1 cellular context compared by ENCODE assay signal in genomic region chr12:67740706-67741105, GRCh38.
TF ChIP-seq lines count a peak whose summit lies in the region.

No MANE protein-coding gene starts in this region.

TF ChIP-seq in SK-N-SH, 30 proteins besides CTCF, POLR2A, EP300 and RAD21 (continued from another document):
- TF ChIP-seq, protein P1, sequence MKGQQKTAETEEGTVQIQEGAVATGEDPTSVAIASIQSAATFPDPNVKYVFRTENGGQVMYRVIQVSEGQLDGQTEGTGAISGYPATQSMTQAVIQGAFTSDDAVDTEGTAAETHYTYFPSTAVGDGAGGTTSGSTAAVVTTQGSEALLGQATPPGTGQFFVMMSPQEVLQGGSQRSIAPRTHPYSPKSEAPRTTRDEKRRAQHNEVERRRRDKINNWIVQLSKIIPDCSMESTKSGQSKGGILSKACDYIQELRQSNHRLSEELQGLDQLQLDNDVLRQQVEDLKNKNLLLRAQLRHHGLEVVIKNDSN (IDR thresholded peaks at IDR 0.05; ENCODE audit: borderline replicate concordance, low read depth), result no peak
- TF ChIP-seq, protein P2, sequence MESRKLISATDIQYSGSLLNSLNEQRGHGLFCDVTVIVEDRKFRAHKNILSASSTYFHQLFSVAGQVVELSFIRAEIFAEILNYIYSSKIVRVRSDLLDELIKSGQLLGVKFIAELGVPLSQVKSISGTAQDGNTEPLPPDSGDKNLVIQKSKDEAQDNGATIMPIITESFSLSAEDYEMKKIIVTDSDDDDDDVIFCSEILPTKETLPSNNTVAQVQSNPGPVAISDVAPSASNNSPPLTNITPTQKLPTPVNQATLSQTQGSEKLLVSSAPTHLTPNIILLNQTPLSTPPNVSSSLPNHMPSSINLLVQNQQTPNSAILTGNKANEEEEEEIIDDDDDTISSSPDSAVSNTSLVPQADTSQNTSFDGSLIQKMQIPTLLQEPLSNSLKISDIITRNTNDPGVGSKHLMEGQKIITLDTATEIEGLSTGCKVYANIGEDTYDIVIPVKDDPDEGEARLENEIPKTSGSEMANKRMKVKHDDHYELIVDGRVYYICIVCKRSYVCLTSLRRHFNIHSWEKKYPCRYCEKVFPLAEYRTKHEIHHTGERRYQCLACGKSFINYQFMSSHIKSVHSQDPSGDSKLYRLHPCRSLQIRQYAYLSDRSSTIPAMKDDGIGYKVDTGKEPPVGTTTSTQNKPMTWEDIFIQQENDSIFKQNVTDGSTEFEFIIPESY (IDR thresholded peaks at IDR 0.05; ENCODE audit: borderline replicate concordance, low read depth), result no peak
- TF ChIP-seq JUND (IDR thresholded peaks at IDR 0.05) (no peak), TCF12 (IDR thresholded peaks at IDR 0.05) (no peak), SMC3 (IDR thresholded peaks at IDR 0.05; ENCODE audit: low read depth, low read length) (no peak), RXRA (IDR thresholded peaks at IDR 0.05; ENCODE audit: borderline replicate concordance, low read depth) (no peak), USF2 (IDR thresholded peaks at IDR 0.05; ENCODE audit: borderline replicate concordance, low read depth, low read length) (no peak), IRF3 (IDR thresholded peaks at IDR 0.05; ENCODE audit: low read depth, low read length) (no peak), NFIC (IDR thresholded peaks at IDR 0.05; ENCODE audit: borderline replicate concordance) (no peak), EZH2phosphoT487 (IDR thresholded peaks at IDR 0.05; ENCODE audit: borderline replicate concordance, low read depth) (no peak)
- TF ChIP-seq, protein P3, sequence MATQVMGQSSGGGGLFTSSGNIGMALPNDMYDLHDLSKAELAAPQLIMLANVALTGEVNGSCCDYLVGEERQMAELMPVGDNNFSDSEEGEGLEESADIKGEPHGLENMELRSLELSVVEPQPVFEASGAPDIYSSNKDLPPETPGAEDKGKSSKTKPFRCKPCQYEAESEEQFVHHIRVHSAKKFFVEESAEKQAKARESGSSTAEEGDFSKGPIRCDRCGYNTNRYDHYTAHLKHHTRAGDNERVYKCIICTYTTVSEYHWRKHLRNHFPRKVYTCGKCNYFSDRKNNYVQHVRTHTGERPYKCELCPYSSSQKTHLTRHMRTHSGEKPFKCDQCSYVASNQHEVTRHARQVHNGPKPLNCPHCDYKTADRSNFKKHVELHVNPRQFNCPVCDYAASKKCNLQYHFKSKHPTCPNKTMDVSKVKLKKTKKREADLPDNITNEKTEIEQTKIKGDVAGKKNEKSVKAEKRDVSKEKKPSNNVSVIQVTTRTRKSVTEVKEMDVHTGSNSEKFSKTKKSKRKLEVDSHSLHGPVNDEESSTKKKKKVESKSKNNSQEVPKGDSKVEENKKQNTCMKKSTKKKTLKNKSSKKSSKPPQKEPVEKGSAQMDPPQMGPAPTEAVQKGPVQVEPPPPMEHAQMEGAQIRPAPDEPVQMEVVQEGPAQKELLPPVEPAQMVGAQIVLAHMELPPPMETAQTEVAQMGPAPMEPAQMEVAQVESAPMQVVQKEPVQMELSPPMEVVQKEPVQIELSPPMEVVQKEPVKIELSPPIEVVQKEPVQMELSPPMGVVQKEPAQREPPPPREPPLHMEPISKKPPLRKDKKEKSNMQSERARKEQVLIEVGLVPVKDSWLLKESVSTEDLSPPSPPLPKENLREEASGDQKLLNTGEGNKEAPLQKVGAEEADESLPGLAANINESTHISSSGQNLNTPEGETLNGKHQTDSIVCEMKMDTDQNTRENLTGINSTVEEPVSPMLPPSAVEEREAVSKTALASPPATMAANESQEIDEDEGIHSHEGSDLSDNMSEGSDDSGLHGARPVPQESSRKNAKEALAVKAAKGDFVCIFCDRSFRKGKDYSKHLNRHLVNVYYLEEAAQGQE (IDR thresholded peaks at IDR 0.05; ENCODE audit: low read depth, low read length), result no peak
